9 cellular contexts compared by ENCODE assay signal in the genomic region with DNA sequence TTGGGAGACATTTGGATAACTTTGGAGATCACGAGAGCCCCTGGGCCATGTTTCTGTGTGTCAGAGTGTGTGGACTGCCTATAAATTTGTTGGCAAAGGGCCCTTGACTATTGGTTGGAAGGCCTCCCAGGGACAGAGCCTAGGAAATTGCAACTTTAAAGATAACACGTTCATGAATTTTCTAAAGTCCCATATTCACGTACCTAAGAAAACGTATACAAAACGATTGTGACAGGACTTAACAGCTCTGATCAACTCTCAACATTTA.
"Had no signal": no experiment of that assay in that cellular context is flagged by ENCODE, and none has a peak within 500 bp of the region (broad histone marks: within the 10 kb centered on the region; RNA-seq: fewer than 3 reads in every experiment).

No MANE protein-coding gene starts in this region.

- H3K9me3 Mint-ChIP-seq: T-helper 2 cell treated with Interferon-gamma antibody and Interleukin-4, amounts not matched to agents 5 μg/mL and 100 μg/mL, for 36 hours; type B pancreatic cell had no signal

- H3K27ac ChIP-seq: gastroesophageal sphincter, right atrium auricular region had no signal

- H3K4me3 Mint-ChIP-seq: activated naive CD8-positive, alpha-beta T cell; T-helper 2 cell treated with Interferon-gamma antibody and Interleukin-4, amounts not matched to agents 5 μg/mL and 100 μg/mL, for 36 hours; type B pancreatic cell had no signal

- H3K4me3 ChIP-seq: gastroesophageal sphincter, right atrium auricular region had no signal

- ATAC-seq: gastroesophageal sphincter, left ventricle myocardium superior had no signal

- DNase-seq: activated effector memory CD4-positive, alpha-beta T cell treated with Interleukin-2 at 50 U/mL for 16 hours; left ventricle myocardium superior; stimulated activated CD4-positive, alpha-beta T cell treated with anti-CD3 and anti-CD28 coated beads, Interleukin-1b, Interleukin-23, amount 100 ng/mL, for 48 hours; stimulated activated naive CD4-positive, alpha-beta T cell treated with Interleukin-2 at 50 U/mL for 16 hours had no signal

- H3K27ac Mint-ChIP-seq: activated naive CD8-positive, alpha-beta T cell; T-helper 2 cell treated with Interferon-gamma antibody and Interleukin-4, amounts not matched to agents 5 μg/mL and 100 μg/mL, for 36 hours; type B pancreatic cell had no signal

- H3K9me3 ChIP-seq: gastroesophageal sphincter, right atrium auricular region had no signal

- H3K27me3 Mint-ChIP-seq: activated naive CD8-positive, alpha-beta T cell; type B pancreatic cell had no signal

- H3K4me1 ChIP-seq: right atrium auricular region had no signal
